Comparison of ENCODE assay signal across 8 cellular contexts in genomic region chr19:2097330-2098327, GRCh38. TPM values are rescaled to one million over a fixed set of nuclear protein-coding genes. Genes with fewer than 3 reads are reported as not detected.
A peak's percentile ranks its signal among the peaks of the same experiment; 100 is the strongest.
DNase-seq lines count a peak whose midpoint lies in the region; ATAC-seq, FAIRE-seq and TF ChIP-seq lines count a peak whose summit lies in the region.

No MANE protein-coding gene starts in this region.

- peak overlapping the region; percentile 82 for H3K4me3 Mint-ChIP-seq in activated CD8-positive, alpha-beta T cell treated with anti-CD3 and anti-CD28 coated beads, Interleukin-2, amount 10 ng/mL, durations not matched to agents 7 days and 5 days

- H3K4me3 ChIP-seq in GM08714 (ENCODE audit: low read length) = peak overlapping the region; percentile 63; the same call in 1 of the 2 replicates
- H3K4me3 ChIP-seq in foreskin fibroblast (ENCODE audit: low read depth in 1 of 2, low read length in 2 of 2) = peak overlapping the region; percentile 41 to 54

- peaks cover 22% of the 10 kb centered on the region for H3K4me1 Mint-ChIP-seq in activated CD8-positive, alpha-beta T cell treated with anti-CD3 and anti-CD28 coated beads, Interleukin-2, amount 10 ng/mL, durations not matched to agents 7 days and 5 days (ENCODE audit: low read depth)

- CTCF ChIA-PET in activated CD8-positive, alpha-beta T cell treated with anti-CD3 and anti-CD28 coated beads, Interleukin-2, amount 10 ng/mL, durations not matched to agents 7 days and 5 days (lab: Charles Lee) = interaction anchor here (0.5 to 1.1 kb wide), 6 partner anchors 13 to 164 kb away, joined by 3 to 4 read pairs (median 3); no protein-coding TSS in a partner anchor

- ATAC-seq in HG03439 (IDR thresholded peaks at IDR 0.05; ENCODE audit: unreplicated experiment) = peak; percentile 3
- no peak for ATAC-seq in activated CD8-positive, alpha-beta T cell treated with anti-CD3 and anti-CD28 coated beads, Interleukin-2, amount 10 ng/mL, durations not matched to agents 7 days and 5 days

- no peak for TF ChIP-seq CTCF in foreskin fibroblast (IDR thresholded peaks at IDR 0.05; ENCODE audit: low read depth, low read length)

- in situ Hi-C loops in KBM-7 (cut with MboI; ENCODE audit: low pct_unique_long_range_greater_than_20kb, low sequenced_read_pairs) = no loop called here

- POLR2A ChIA-PET in activated CD8-positive, alpha-beta T cell treated with anti-CD3 and anti-CD28 coated beads, Interleukin-2, amount 10 ng/mL, durations not matched to agents 7 days and 5 days (lab: Charles Lee) = interaction anchor here (0.6 to 7.1 kb wide), 3 partner anchors 13 to 64 kb away, joined by 3 to 93 read pairs (median 3); no protein-coding TSS in a partner anchor

- peak overlapping the region; percentile 80 for H3K27ac Mint-ChIP-seq in activated CD8-positive, alpha-beta T cell treated with anti-CD3 and anti-CD28 coated beads, Interleukin-2, amount 10 ng/mL, durations not matched to agents 7 days and 5 days

- no peak for FAIRE-seq in frontal cortex (lab: Jason Lieb, UNC)

- peak; percentile 52 for DNase-seq in activated CD8-positive, alpha-beta T cell treated with anti-CD3 and anti-CD28 coated beads, Interleukin-2, amount 10 ng/mL, durations not matched to agents 7 days and 5 days
- no peak for DNase-seq in foreskin fibroblast
- peak; percentile 43 to 50 for DNase-seq in stimulated activated CD4-positive, alpha-beta T cell treated with anti-CD3 and anti-CD28 coated beads, Interleukin-1b, Interleukin-23, amount 100 ng/mL, for 4 hours (ENCODE audit: low read depth in 2 of 2)
- no peak for DNase-seq in frontal cortex (ENCODE audit: low spot score in 2 of 2)
- no peak for DNase-seq in hepatic stellate cell (ENCODE audit: low spot score)
- no peak for DNase-seq in KBM-7

- H3K27me3 Mint-ChIP-seq in activated CD8-positive, alpha-beta T cell treated with anti-CD3 and anti-CD28 coated beads, Interleukin-2, amount 10 ng/mL, durations not matched to agents 7 days and 5 days (ENCODE audit: low read depth) = no peaks in the 10 kb centered on the region

- no peaks in the 10 kb centered on the region for H3K9me3 Mint-ChIP-seq in activated CD8-positive, alpha-beta T cell treated with anti-CD3 and anti-CD28 coated beads, Interleukin-2, amount 10 ng/mL, durations not matched to agents 7 days and 5 days (ENCODE audit: insufficient read depth)

- peaks cover 43% of the 10 kb centered on the region for H3K36me3 Mint-ChIP-seq in activated CD8-positive, alpha-beta T cell treated with anti-CD3 and anti-CD28 coated beads, Interleukin-2, amount 10 ng/mL, durations not matched to agents 7 days and 5 days (ENCODE audit: low read depth)

RNA-seq across cellular contexts. Expression of gene IZUMO4, which starts 0.9 kb away (rescaled TPM):
- 1 to 10 TPM; 8.7 to 9.5 TPM for total RNA-seq in activated CD8-positive, alpha-beta T cell treated with anti-CD3 and anti-CD28 coated beads, Interleukin-2, amount 10 ng/mL, durations not matched to agents 7 days and 5 days
- total RNA-seq in frontal cortex = 2.9 TPM

RNA-seq across cellular contexts. Expression of gene MOB3A, which starts 1.5 kb away (rescaled TPM):
- 100 to 1,000 TPM; 235 to 240 TPM for total RNA-seq in activated CD8-positive, alpha-beta T cell treated with anti-CD3 and anti-CD28 coated beads, Interleukin-2, amount 10 ng/mL, durations not matched to agents 7 days and 5 days
- 9.4 TPM for total RNA-seq in frontal cortex

RNA-seq across cellular contexts. Expression of gene MKNK2, which starts 46.6 kb away (rescaled TPM):
- total RNA-seq in activated CD8-positive, alpha-beta T cell treated with anti-CD3 and anti-CD28 coated beads, Interleukin-2, amount 10 ng/mL, durations not matched to agents 7 days and 5 days = 100 to 1,000 TPM; 332 to 348 TPM
- total RNA-seq in frontal cortex = 18.3 TPM

RNA-seq across cellular contexts. Expression of gene AP3D1, which starts 53.7 kb away (rescaled TPM):
- 100 to 1,000 TPM in 1 of 2 experiments, 10 to 100 TPM in 1; 91.5 to 100 TPM for total RNA-seq in activated CD8-positive, alpha-beta T cell treated with anti-CD3 and anti-CD28 coated beads, Interleukin-2, amount 10 ng/mL, durations not matched to agents 7 days and 5 days
- 58.3 TPM for total RNA-seq in frontal cortex

Comparison
In these comparisons a context has a peak if more than half of its experiments do, and no peak if none do; other contexts are left out.
1. DNase-seq: peak in activated CD8-positive, alpha-beta T cell treated with anti-CD3 and anti-CD28 coated beads, Interleukin-2, amount 10 ng/mL, durations not matched to agents 7 days and 5 days (single experiment) and stimulated activated CD4-positive, alpha-beta T cell treated with anti-CD3 and anti-CD28 coated beads, Interleukin-1b, Interleukin-23, amount 100 ng/mL, for 4 hours (2 of 2); none in foreskin fibroblast (0 of 2), frontal cortex (0 of 2), hepatic stellate cell (single experiment) and KBM-7 (single experiment).
2. RNA of gene MOB3A, which starts 1.5 kb away (total RNA-seq): 235 to 240 TPM in activated CD8-positive, alpha-beta T cell treated with anti-CD3 and anti-CD28 coated beads, Interleukin-2, amount 10 ng/mL, durations not matched to agents 7 days and 5 days; 9.4 TPM in frontal cortex (single experiment); every median in the first group is over 10 times any median in the second.
3. RNA of gene MKNK2, which starts 46.6 kb away (total RNA-seq): 332 to 348 TPM in activated CD8-positive, alpha-beta T cell treated with anti-CD3 and anti-CD28 coated beads, Interleukin-2, amount 10 ng/mL, durations not matched to agents 7 days and 5 days; 18.3 TPM in frontal cortex (single experiment); every median in the first group is over 10 times any median in the second.